ENCODE assay signal across 18 cellular contexts in the genomic region with DNA sequence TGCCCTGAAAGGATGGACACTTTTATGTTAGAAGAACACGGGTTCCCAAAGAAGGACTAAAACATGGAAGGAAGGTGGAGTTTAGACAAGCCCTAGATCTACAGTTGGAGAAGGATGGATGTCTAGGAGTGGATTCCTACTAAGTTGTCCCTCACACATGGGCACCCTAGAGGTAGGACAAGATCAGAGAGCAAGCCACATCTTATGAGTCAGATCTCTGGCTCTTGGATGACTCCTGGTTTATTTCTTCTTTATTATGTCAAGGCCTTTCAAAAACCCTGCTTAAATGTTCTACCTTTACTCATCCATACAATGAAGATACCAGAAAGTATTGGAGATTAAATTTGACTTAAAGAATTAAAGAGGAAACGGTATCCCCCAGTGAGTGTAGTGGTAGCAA. TPM values are rescaled to one million over a fixed set of nuclear protein-coding genes. Genes with fewer than 3 reads are reported as not detected.
A peak's percentile ranks its signal among the peaks of the same experiment; 100 is the strongest.
DNase-seq lines count a peak whose midpoint lies in the region; ATAC-seq and TF ChIP-seq lines count a peak whose summit lies in the region.
"Had no signal": no experiment of that assay in that cellular context is flagged by ENCODE, and none has a peak within 500 bp of the region (broad histone marks: within the 10 kb centered on the region; RNA-seq: fewer than 3 reads in every experiment).

No MANE protein-coding gene starts in this region.

- ATAC-seq in PC-3 (peak; percentile 45), foreskin keratinocyte (peak; percentile 35), GM18520 (IDR thresholded peaks at IDR 0.05; ENCODE audit: unreplicated experiment) (no peak), psoas muscle (no peak)

- H3K36me3 ChIP-seq in ACC112 (ENCODE audit: insufficient read depth, low read length) (no peaks in the 10 kb centered on the region), PC-3 (ENCODE audit: low read depth, low read length) (no peaks in the 10 kb centered on the region), psoas muscle (ENCODE audit: insufficient read depth in 1 of 2, low read depth in 1 of 2) (no peaks in the 10 kb centered on the region)
- H3K36me3 ChIP-seq: SJCRH30 had no signal

- no peaks in the 10 kb centered on the region for H3K79me2 ChIP-seq in ACC112 (ENCODE audit: control insufficient read depth, insufficient read depth, low read length, unreplicated experiment)
- peaks cover 5% of the 10 kb centered on the region; the same call in 1 of the 2 replicates for H3K79me2 ChIP-seq in PC-3 (ENCODE audit: low read length)

- H3K4me3 ChIP-seq in ACC112 (ENCODE audit: low read depth, low read length) (no peak overlapping the region), PC-3 (ENCODE audit: low read length) (no peak overlapping the region), psoas muscle (no peak overlapping the region)
- H3K4me3 ChIP-seq: SJCRH30 had no signal

- H3K9me3 ChIP-seq in PC-3 (ENCODE audit: low read length) (no peaks in the 10 kb centered on the region), psoas muscle (no peaks in the 10 kb centered on the region)
- H3K9me3 ChIP-seq: SJCRH30 had no signal

- H2AFZ ChIP-seq in ACC112 (ENCODE audit: low read length, unreplicated experiment): peak overlapping the region; percentile 17
- no peak overlapping the region for H2AFZ ChIP-seq in PC-3 (ENCODE audit: low read length)

- no TSS peak for BruUV-seq in PC-3 (replicated peaks; lab: Mats Ljungman, UMichigan)

- in situ Hi-C loops in GM13976 (cut with MboI; ENCODE audit: low sequenced_read_pairs, unreplicated experiment): loop anchor here (25.0 kb wide), 2 partner anchors 154 to 946 kb away; no protein-coding TSS in a partner anchor

- no peak overlapping the region for H3K9ac ChIP-seq in PC-3 (ENCODE audit: low read length)

- intact Hi-C loops in PC-3 (cut with micrococcal nuclease): loop anchor here (2.0 kb wide), 1 partner anchor 955 kb away; no protein-coding TSS in a partner anchor
- intact Hi-C loops in psoas muscle (cut with DNase I): loop anchor here (2.0 to 5.0 kb wide), 4 partner anchors 35 to 956 kb away; a partner anchor contains a TSS

- DNase-seq in GM03348 (ENCODE audit: low spot score): peak; percentile 11
- peak; percentile 42 for DNase-seq in PC-3
- no peak for DNase-seq in foreskin keratinocyte
- DNase-seq in GM13976 (ENCODE audit: low spot score): no peak
- no peak for DNase-seq in NCI-H1694 treated with DMSO at 0.1 percent for 48 hours (lab: John Stamatoyannopoulos, UW)
- DNase-seq in psoas muscle: no peak
- DNase-seq: Calu3; CD4-positive, alpha-beta T cell; GDM1; H7; Karpas-422; NCI-H1417; NCI-H2029; NCI-H2171 treated with DMSO at 0.1 percent for 48 hours; NCI-H774; SJCRH30 had no signal

- no peak overlapping the region for H3K4me2 ChIP-seq in PC-3 (ENCODE audit: low read length)

- no peaks in the 10 kb centered on the region for H3K9me2 ChIP-seq in PC-3 (replicated peaks; ENCODE audit: low read length)

- no peaks in the 10 kb centered on the region for H3K27me3 ChIP-seq in ACC112 (ENCODE audit: insufficient read depth, low read length)
- no peaks in the 10 kb centered on the region for H3K27me3 ChIP-seq in PC-3 (ENCODE audit: low read length)
- no peaks in the 10 kb centered on the region for H3K27me3 ChIP-seq in foreskin keratinocyte
- H3K27me3 ChIP-seq in psoas muscle (ENCODE audit: insufficient read depth in 3 of 3, low read length in 2 of 3): no peaks in the 10 kb centered on the region
- H3K27me3 ChIP-seq: SJCRH30 had no signal

- POLR2A ChIA-PET in PC-3 (lab: Charles Lee; ENCODE audit: unreplicated experiment): no interaction called here

- TF ChIP-seq CTCF in PC-3 (conservative IDR thresholded peaks at IDR 0.05; ENCODE audit: low read depth, low read length): no peak
- no peak for TF ChIP-seq CTCF in foreskin keratinocyte (conservative IDR thresholded peaks at IDR 0.05)
- TF ChIP-seq CTCF in GM13976 (IDR thresholded peaks at IDR 0.05; ENCODE audit: borderline replicate concordance, control extremely low read depth, extremely low read depth, insufficient read depth, missing control alignments): no peak
- TF ChIP-seq CTCF in psoas muscle (IDR thresholded peaks at IDR 0.05): no peak

- CTCF ChIA-PET in PC-3 (lab: Charles Lee): no interaction called here

- WGBS in psoas muscle, 3 donors: 76 to 88% (median 83%) methylated on average over 2 of the region's 2 CpGs

- peaks cover 33% of the 10 kb centered on the region for H3K4me1 ChIP-seq in ACC112 (ENCODE audit: control insufficient read depth, insufficient read depth, low read length, unreplicated experiment)
- peaks cover 11% of the 10 kb centered on the region for H3K4me1 ChIP-seq in PC-3 (ENCODE audit: insufficient read depth, low read length)
- H3K4me1 ChIP-seq in foreskin keratinocyte: no peaks in the 10 kb centered on the region
- H3K4me1 ChIP-seq in psoas muscle: peaks cover 9% of the 10 kb centered on the region
- H3K4me1 ChIP-seq: SJCRH30 had no signal

- H4K20me1 ChIP-seq in PC-3 (ENCODE audit: low read length): no peaks in the 10 kb centered on the region

- H3K27ac ChIP-seq in ACC112 (ENCODE audit: low read depth, low read length): no peak overlapping the region
- no peak overlapping the region for H3K27ac ChIP-seq in PC-3 (ENCODE audit: low read length)
- H3K27ac ChIP-seq in foreskin keratinocyte: no peak overlapping the region
- no peak overlapping the region for H3K27ac ChIP-seq in psoas muscle
- H3K27ac ChIP-seq: SJCRH30 had no signal

- no peaks in the 10 kb centered on the region for H3F3A ChIP-seq in PC-3 (ENCODE audit: low read length, unreplicated experiment)

RNA-seq across cellular contexts. Expression of a gene that starts 34.4 kb away (rescaled TPM):
- total RNA-seq in PC-3 (2014; rRNA removed) (36.6 and 51.5 TPM in 2 replicates), foreskin keratinocyte (24.2 and 28.8 TPM in 2 replicates), psoas muscle (10 to 100 TPM; 11.5 to 23.5 (median 15.2) TPM)
- polyA plus RNA-seq in foreskin keratinocyte (21.4 and 29.2 TPM in 2 replicates), psoas muscle (10 to 100 TPM; 11.8 to 12.8 (median 12.1) TPM)

RNA-seq across cellular contexts. Expression of a gene that starts 35.7 kb away (rescaled TPM):
- total RNA-seq in PC-3 (2014; rRNA removed) (24.9 and 25.4 TPM in 2 replicates), foreskin keratinocyte (17.2 and 17.9 TPM in 2 replicates), psoas muscle (1 to 10 TPM in 2 of 4 donors, under 1 TPM in 2; 0.21 to 2.1 (median 1.1) TPM)
- polyA plus RNA-seq in foreskin keratinocyte (6.1 and 7.8 TPM in 2 replicates), psoas muscle (1 to 10 TPM in 2 of 3 donors, under 1 TPM in 1; 0.94 to 6.6 (median 3.1) TPM)

Comparison
In these comparisons a context has a peak if more than half of its experiments do, and no peak if none do; other contexts are left out.
1. DNase-seq: peak in GM03348 (single experiment) and PC-3 (single experiment); none in foreskin keratinocyte (0 of 2), GM13976 (single experiment), NCI-H1694 treated with DMSO at 0.1 percent for 48 hours (single experiment) and psoas muscle (0 of 2).
2. ATAC-seq: peak in PC-3 (single experiment) and foreskin keratinocyte (single experiment); none in GM18520 (single experiment) and psoas muscle (0 of 4).